ENCODE assay signal across 33 cellular contexts in the genomic region with DNA sequence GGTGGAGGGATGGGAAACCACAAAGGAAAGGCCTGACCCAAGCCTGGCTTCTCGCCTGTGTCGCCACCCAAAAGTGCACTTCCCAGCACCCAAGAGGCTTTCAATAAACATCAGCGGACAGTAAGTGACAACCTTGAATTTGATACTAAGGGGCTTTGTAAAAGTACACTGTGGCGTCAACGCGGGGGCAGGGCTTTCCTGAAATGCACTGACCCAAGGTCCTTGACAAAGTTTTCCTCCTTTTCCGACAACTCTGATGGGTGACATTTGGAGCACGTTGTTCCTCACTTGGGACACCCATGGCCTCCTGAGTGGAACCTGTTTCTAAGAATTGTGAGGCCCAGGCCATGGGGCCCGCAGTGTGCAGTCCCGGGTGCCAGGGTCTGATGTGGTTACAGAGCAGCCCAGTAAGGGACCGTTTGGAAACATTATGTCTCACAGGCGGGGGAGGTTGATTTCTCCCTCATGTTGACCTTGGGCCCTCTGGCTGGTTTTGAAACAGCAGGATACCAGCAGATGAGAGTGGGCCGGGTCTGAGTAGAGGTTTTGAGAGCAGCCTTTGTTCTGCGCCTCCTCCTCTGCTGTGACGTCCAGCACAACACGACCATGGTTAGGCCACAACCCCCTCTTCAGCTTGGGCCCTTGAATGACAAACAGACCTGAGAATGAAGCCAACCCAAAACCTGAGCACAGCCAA. TPM values are rescaled to one million over a fixed set of nuclear protein-coding genes. Genes with fewer than 3 reads are reported as not detected.
A peak's percentile ranks its signal among the peaks of the same experiment; 100 is the strongest.
DNase-seq lines count a peak whose midpoint lies in the region; ATAC-seq and TF ChIP-seq lines count a peak whose summit lies in the region.
"Had no signal": no experiment of that assay in that cellular context is flagged by ENCODE, and none has a peak within 500 bp of the region (broad histone marks: within the 10 kb centered on the region; RNA-seq: fewer than 3 reads in every experiment).

No MANE protein-coding gene starts in this region.

- DNase-seq in CD4-positive, CD25-positive, alpha-beta regulatory T cell: no peak
- DNase-seq in NCI-H2029 (lab: John Stamatoyannopoulos, UW): peak; percentile 43
- DNase-seq in chondrocyte (ENCODE audit: low spot score): no peak
- no peak for DNase-seq in nephron progenitor cell
- DNase-seq in activated CD4-positive, CD25-positive, alpha-beta regulatory T cell treated with anti-CD3 and anti-CD28 coated beads, Interleukin-2, amount 50 U/mL, for 72 hours: no peak
- DNase-seq in UCSD-AML1 (lab: John Stamatoyannopoulos, UW; ENCODE audit: unreplicated experiment): no peak
- DNase-seq in breast epithelium (ENCODE audit: low spot score in 2 of 2): no peak
- DNase-seq: ACHN; activated CD4-positive, alpha-beta memory T cell treated with anti-CD3 and anti-CD28 coated beads, Interleukin-2, amount 10 ng/mL, durations not matched to agents 7 days and 5 days; activated CD4-positive, alpha-beta T cell treated with anti-CD3 and anti-CD28 coated beads for 1 hour; activated CD8-positive, alpha-beta memory T cell treated with anti-CD3 and anti-CD28 coated beads, Interleukin-2, amount 50 U/mL, for 48 hours; Calu3; HFFc6; islet precursor cell; Kasumi-1; left ventricle myocardium superior; naive B cell; NCI-H1048; NCI-H1694 treated with DMSO at 0.1 percent for 48 hours; NCI-H526 treated with DMSO at 0.1 percent for 48 hours; pancreas; Peyer's patch; retina; SIG-M5; stimulated activated CD4-positive, alpha-beta T cell treated with anti-CD3 and anti-CD28 coated beads, Interleukin-2, amount 100 ng/mL, for 24 hours; trophoblast cell had no signal

- no peaks in the 10 kb centered on the region for H3K9me3 ChIP-seq in CD4-positive, CD25-positive, alpha-beta regulatory T cell (ENCODE audit: control insufficient read depth in 2 of 2, low read length in 2 of 2)
- no peaks in the 10 kb centered on the region for H3K9me3 ChIP-seq in breast epithelium
- H3K9me3 ChIP-seq: ascending aorta, BLaER1, pancreas, Peyer's patch had no signal

- H3K4me3 Mint-ChIP-seq in CD4-positive, CD25-positive, alpha-beta regulatory T cell: peak overlapping the region in 3 of 4 donors; percentile 21 to 95 (median 93)
- H3K4me3 Mint-ChIP-seq in chondrocyte (ENCODE audit: unreplicated experiment): no peak overlapping the region
- peak overlapping the region; percentile 55 for H3K4me3 Mint-ChIP-seq in nephron progenitor cell
- H3K4me3 Mint-ChIP-seq: central memory CD8-positive, alpha-beta T cell; GM23338; HFFc6 had no signal

- no peak for ATAC-seq in CD4-positive, CD25-positive, alpha-beta regulatory T cell (ENCODE audit: low read depth in 2 of 2)
- no peak for ATAC-seq in GM19324 (IDR thresholded peaks at IDR 0.05; ENCODE audit: low FRiP score, unreplicated experiment)
- ATAC-seq: activated naive CD4-positive, alpha-beta T cell treated with anti-CD3 and anti-CD28 coated beads, Interleukin-2, amount 50 U/mL, for 72 hours; GM12878; GM23338; left ventricle myocardium superior; pancreas had no signal

- H3K4me1 Mint-ChIP-seq in CD4-positive, CD25-positive, alpha-beta regulatory T cell: peaks cover 4 to 19% (median 17%) of the 10 kb centered on the region in 4 donors
- peaks cover 13% of the 10 kb centered on the region for H3K4me1 Mint-ChIP-seq in chondrocyte (ENCODE audit: low read depth)
- peaks cover 33% of the 10 kb centered on the region for H3K4me1 Mint-ChIP-seq in nephron progenitor cell

- no peaks in the 10 kb centered on the region for H3K36me3 ChIP-seq in CD4-positive, CD25-positive, alpha-beta regulatory T cell (ENCODE audit: control insufficient read depth, insufficient read depth, low read length)
- H3K36me3 ChIP-seq in breast epithelium: no peaks in the 10 kb centered on the region
- H3K36me3 ChIP-seq: ascending aorta, BLaER1, pancreas, Peyer's patch had no signal

- H3K27me3 ChIP-seq in CD4-positive, CD25-positive, alpha-beta regulatory T cell (ENCODE audit: control insufficient read depth, insufficient read depth, low read length): peaks cover 21% of the 10 kb centered on the region
- no peaks in the 10 kb centered on the region for H3K27me3 ChIP-seq in breast epithelium
- H3K27me3 ChIP-seq: ascending aorta, BLaER1, pancreas, Peyer's patch had no signal

- H3K27ac ChIP-seq in CD4-positive, CD25-positive, alpha-beta regulatory T cell (ENCODE audit: insufficient read depth, low read length, poor library complexity, severe bottlenecking): no peak overlapping the region
- no peak overlapping the region for H3K27ac ChIP-seq in breast epithelium
- H3K27ac ChIP-seq: BLaER1, pancreas, Peyer's patch had no signal

- H3K4me3 ChIP-seq in CD4-positive, CD25-positive, alpha-beta regulatory T cell (ENCODE audit: low read depth, low read length): no peak overlapping the region
- no peak overlapping the region for H3K4me3 ChIP-seq in breast epithelium
- H3K4me3 ChIP-seq: ascending aorta, BLaER1, GM12878, GM23338, pancreas, Peyer's patch had no signal

- H3K27me3 Mint-ChIP-seq in CD4-positive, CD25-positive, alpha-beta regulatory T cell: peaks cover 51% of the 10 kb centered on the region
- H3K27me3 Mint-ChIP-seq in chondrocyte (ENCODE audit: low read depth) (peaks cover 30% of the 10 kb centered on the region), nephron progenitor cell (ENCODE audit: low read depth, poor library complexity) (peaks cover 12% of the 10 kb centered on the region)

- H3K27ac Mint-ChIP-seq in CD4-positive, CD25-positive, alpha-beta regulatory T cell: peak overlapping the region in 1 of 3 donors; percentile 69
- peak overlapping the region; percentile 29 for H3K27ac Mint-ChIP-seq in chondrocyte (ENCODE audit: unreplicated experiment)
- no peak overlapping the region for H3K27ac Mint-ChIP-seq in nephron progenitor cell
- H3K27ac Mint-ChIP-seq: activated CD4-positive, alpha-beta memory T cell treated with anti-CD3 and anti-CD28 coated beads, Interleukin-2, amount 10 ng/mL, durations not matched to agents 7 days and 5 days; GM23338; HFFc6; naive B cell had no signal

- intact Hi-C loops in breast epithelium (cut with DNase I; ENCODE audit: low total_unique reads): no loop called here

- H3K9me3 Mint-ChIP-seq in CD4-positive, CD25-positive, alpha-beta regulatory T cell: no peaks in the 10 kb centered on the region
- H3K9me3 Mint-ChIP-seq in chondrocyte (ENCODE audit: low read depth) (no peaks in the 10 kb centered on the region), nephron progenitor cell (no peaks in the 10 kb centered on the region)
- H3K9me3 Mint-ChIP-seq: activated CD4-positive, alpha-beta memory T cell treated with anti-CD3 and anti-CD28 coated beads, Interleukin-2, amount 10 ng/mL, durations not matched to agents 7 days and 5 days; activated naive CD4-positive, alpha-beta T cell treated with anti-CD3 and anti-CD28 coated beads, Interleukin-2, amount 50 U/mL, for 72 hours; central memory CD8-positive, alpha-beta T cell; GM23338; HFFc6; naive B cell had no signal

- H3K36me3 Mint-ChIP-seq in CD4-positive, CD25-positive, alpha-beta regulatory T cell: no peaks in the 10 kb centered on the region
- H3K36me3 Mint-ChIP-seq in chondrocyte (ENCODE audit: low read depth): no peaks in the 10 kb centered on the region
- H3K36me3 Mint-ChIP-seq in nephron progenitor cell (ENCODE audit: low read depth): no peaks in the 10 kb centered on the region
- H3K36me3 Mint-ChIP-seq: naive B cell had no signal

- TF ChIP-seq CTCF in chondrocyte (IDR thresholded peaks at IDR 0.05) (no peak), nephron progenitor cell (IDR thresholded peaks at IDR 0.05) (no peak), breast epithelium (IDR thresholded peaks at IDR 0.05) (no peak)

- H3K4me1 ChIP-seq in CD4-positive, CD25-positive, alpha-beta regulatory T cell (ENCODE audit: control insufficient read depth, insufficient read depth, low read length, poor library complexity, severe bottlenecking): peaks cover 19% of the 10 kb centered on the region
- no peaks in the 10 kb centered on the region for H3K4me1 ChIP-seq in breast epithelium

- TF ChIP-seq POLR2A in breast epithelium (IDR thresholded peaks at IDR 0.05): no peak

RNA-seq across cellular contexts. Expression of a gene that starts 2.8 kb away (rescaled TPM):
- total RNA-seq in CD4-positive, CD25-positive, alpha-beta regulatory T cell: 17.8 TPM
- 10 to 100 TPM; 12.2 to 22.3 (median 14.9) TPM for polyA plus RNA-seq in CD4-positive, CD25-positive, alpha-beta regulatory T cell
- 11.9 to 14.3 TPM (median 12.9 TPM) in 3 replicates for total RNA-seq in chondrocyte
- total RNA-seq in breast epithelium: 10 to 100 TPM in 2 of 3 donors, 1 to 10 TPM in 1; 9.2 to 15.2 (median 14.9) TPM
